23 cellular contexts compared by ENCODE assay signal in genomic region chr5:105639068-105639467, GRCh38.
A peak's percentile ranks its signal among the peaks of the same experiment; 100 is the strongest.
DNase-seq lines count a peak whose midpoint lies in the region; ATAC-seq, FAIRE-seq and TF ChIP-seq lines count a peak whose summit lies in the region.
"Had no signal": no experiment of that assay in that cellular context is flagged by ENCODE, and none has a peak within 500 bp of the region (broad histone marks: within the 10 kb centered on the region; RNA-seq: fewer than 3 reads in every experiment).

No MANE protein-coding gene starts in this region.

- ATAC-seq in foreskin keratinocyte, result no peak
- ATAC-seq: activated CD8-positive, alpha-beta memory T cell treated with anti-CD3 and anti-CD28 coated beads, Interleukin-2, amount 10 ng/mL, durations not matched to agents 7 days and 5 days; activated naive CD4-positive, alpha-beta T cell treated with anti-CD3 and anti-CD28 coated beads, Interleukin-2, amount 50 U/mL, for 72 hours; GM12878; left cardiac atrium; sciatic nerve; stimulated activated naive CD8-positive, alpha-beta T cell treated with anti-CD3 and anti-CD28 coated beads, Interleukin-15, Interleukin-2, amounts not matched to agents 100 U/mL and 50 U/mL, for 24 hours had no signal

- no peak for TF ChIP-seq EP300 in H1 (IDR thresholded peaks at IDR 0.05; ENCODE audit: borderline replicate concordance in 1 of 2, low read depth in 2 of 2, low read length in 2 of 2)

- no peaks in the 10 kb centered on the region for H3K79me2 ChIP-seq in H1 (ENCODE audit: control insufficient read depth in 1 of 2, insufficient read depth in 2 of 2, low read length in 2 of 2)

- H3K4me2 ChIP-seq in H1 (ENCODE audit: insufficient read depth in 1 of 2, low read depth in 2 of 2, low read length in 2 of 2) (no peak overlapping the region), mesenchymal stem cell (ENCODE audit: low read length, poor library complexity, severe bottlenecking) (no peak overlapping the region)

- H2BK12ac ChIP-seq in H1 (ENCODE audit: low read depth, low read length) (no peak overlapping the region), mesenchymal stem cell (ENCODE audit: low read length in 2 of 2) (no peak overlapping the region)

- H4K91ac ChIP-seq in H1 (replicated peaks; ENCODE audit: insufficient read length, low read length) (no peak overlapping the region), mesenchymal stem cell (ENCODE audit: low read length) (no peak overlapping the region)

- H3K4me3 Mint-ChIP-seq in Caco-2 (ENCODE audit: unreplicated experiment), result no peak overlapping the region
- H3K4me3 Mint-ChIP-seq: activated CD4-positive, alpha-beta T cell treated with anti-CD3 and anti-CD28 coated beads, Interleukin-2, amount 10 ng/mL, durations not matched to agents 24 days and 14 days; activated CD8-positive, alpha-beta memory T cell treated with anti-CD3 and anti-CD28 coated beads, Interleukin-2, amount 10 ng/mL, durations not matched to agents 7 days and 5 days; mesothelial cell of epicardium had no signal

- H3K4ac ChIP-seq in H1 (replicated peaks; ENCODE audit: insufficient read length, low read depth, low read length), result no peak overlapping the region
- H3K4ac ChIP-seq in mesenchymal stem cell (ENCODE audit: low read depth in 1 of 2, low read length in 2 of 2), result no peak overlapping the region

- H3K4me1 Mint-ChIP-seq in Caco-2 (ENCODE audit: low read depth, unreplicated experiment), result no peaks in the 10 kb centered on the region
- H3K4me1 Mint-ChIP-seq: activated CD4-positive, alpha-beta T cell treated with anti-CD3 and anti-CD28 coated beads, Interleukin-2, amount 10 ng/mL, durations not matched to agents 24 days and 14 days; activated CD8-positive, alpha-beta memory T cell treated with anti-CD3 and anti-CD28 coated beads, Interleukin-2, amount 10 ng/mL, durations not matched to agents 7 days and 5 days; mesothelial cell of epicardium had no signal

- no peaks in the 10 kb centered on the region for H4K20me1 ChIP-seq in H1 (replicated peaks in 1 of 2; ENCODE audit: control insufficient read depth in 1 of 2, insufficient read depth in 2 of 2, low read length in 2 of 2)

- H3K27ac ChIP-seq in H1 (ENCODE audit: low read depth, low read length), result no peak overlapping the region
- no peak overlapping the region for H3K27ac ChIP-seq in mesenchymal stem cell (ENCODE audit: low read length, poor library complexity, severe bottlenecking)
- no peak overlapping the region for H3K27ac ChIP-seq in foreskin keratinocyte
- H3K27ac ChIP-seq: cardiac muscle cell had no signal

- no peak for TF ChIP-seq POLR2A in H1 (IDR thresholded peaks at IDR 0.05; ENCODE audit: control extremely low read depth in 1 of 2, low read depth in 2 of 2, low read length in 2 of 2)

- no peaks in the 10 kb centered on the region for H3K36me3 Mint-ChIP-seq in Caco-2 (ENCODE audit: insufficient read depth, unreplicated experiment)
- H3K36me3 Mint-ChIP-seq: activated CD8-positive, alpha-beta memory T cell treated with anti-CD3 and anti-CD28 coated beads, Interleukin-2, amount 10 ng/mL, durations not matched to agents 7 days and 5 days; activated naive CD4-positive, alpha-beta T cell treated with anti-CD3 and anti-CD28 coated beads, Interleukin-2, amount 50 U/mL, for 72 hours had no signal

- no peak for TF ChIP-seq CTCF in Caco-2 (IDR thresholded peaks at IDR 0.05; ENCODE audit: insufficient read depth in 1 of 2, low read depth in 1 of 2, low read length in 1 of 2, severe bottlenecking in 1 of 2, unreplicated experiment in 1 of 2)
- no peak for TF ChIP-seq CTCF in H1 (IDR thresholded peaks at IDR 0.05; ENCODE audit: control extremely low read depth in 1 of 3, insufficient read depth in 1 of 3, low read depth in 1 of 3, low read length in 3 of 3)
- TF ChIP-seq CTCF in foreskin keratinocyte (conservative IDR thresholded peaks at IDR 0.05), result no peak

- no peak overlapping the region for H4K5ac ChIP-seq in H1 (ENCODE audit: insufficient read length, low read depth, low read length)

- no peak overlapping the region for H3K14ac ChIP-seq in H1 (ENCODE audit: insufficient read length)
- H3K14ac ChIP-seq in mesenchymal stem cell (ENCODE audit: low read length in 2 of 2), result no peak overlapping the region

- H3K4me3 ChIP-seq in Caco-2 (ENCODE audit: low read depth, low read length) (no peak overlapping the region), H1 (ENCODE audit: extremely low read depth in 1 of 4, insufficient read depth in 2 of 4, low read depth in 3 of 4, low read length in 4 of 4) (no peak overlapping the region), mesenchymal stem cell (ENCODE audit: insufficient read depth in 1 of 2, low read depth in 1 of 2, low read length in 2 of 2) (no peak overlapping the region), MG63 (no peak overlapping the region)
- H3K4me3 ChIP-seq: cardiac muscle cell, GM12878 had no signal

- H2BK120ac ChIP-seq in H1 (replicated peaks; ENCODE audit: low read depth, low read length) (no peak overlapping the region), mesenchymal stem cell (ENCODE audit: low read depth, low read length) (no peak overlapping the region)

- H3K36me3 ChIP-seq in Caco-2 (ENCODE audit: control insufficient read depth, insufficient read depth, low read length) (no peaks in the 10 kb centered on the region), H1 (ENCODE audit: control insufficient read depth in 2 of 4, insufficient read depth in 4 of 4, low read length in 3 of 4) (no peaks in the 10 kb centered on the region), mesenchymal stem cell (ENCODE audit: control insufficient read depth in 1 of 2, insufficient read depth in 2 of 2, low read depth in 1 of 2, low read length in 2 of 2) (no peaks in the 10 kb centered on the region), MG63 (no peaks in the 10 kb centered on the region)
- H3K36me3 ChIP-seq: cardiac muscle cell had no signal

- H2AFZ ChIP-seq in H1 (ENCODE audit: low read length) (no peak overlapping the region), mesenchymal stem cell (ENCODE audit: low read depth, low read length) (peak overlapping the region; percentile 39)

- DNase-seq in Caco-2, result peak; percentile 7 to 47
- peak; percentile 55 to 74 for DNase-seq in NCI-H524 (lab: John Stamatoyannopoulos, UW)
- peak in 1 of 2 experiments; percentile 15 for DNase-seq in H1 (ENCODE audit: low read depth in 1 of 2, low spot score in 2 of 2)
- DNase-seq in mesenchymal stem cell, result no peak
- DNase-seq in MG63, result no peak
- no peak for DNase-seq in COLO829 (ENCODE audit: low spot score)
- DNase-seq in NOMO-1 treated with dmso at 0.1 percent for 144 hours (lab: John Stamatoyannopoulos, UW; ENCODE audit: unreplicated experiment), result no peak
- DNase-seq in foreskin keratinocyte, result no peak
- DNase-seq: activated CD4-positive, alpha-beta T cell treated with anti-CD3 and anti-CD28 coated beads, Interleukin-2, amount 10 ng/mL, durations not matched to agents 24 days and 14 days; activated CD8-positive, alpha-beta memory T cell treated with anti-CD3 and anti-CD28 coated beads, Interleukin-2, amount 10 ng/mL, durations not matched to agents 7 days and 5 days; cortex of kidney; DMS79 treated with DMSO at 0.1 percent for 48 hours; IMR-90; left cardiac atrium; NCI-H1105 treated with DMSO at 0.1 percent for 48 hours; NCI-H2029; NCI-H345; stimulated activated naive CD8-positive, alpha-beta T cell treated with anti-CD3 and anti-CD28 coated beads, Interleukin-15, Interleukin-2, amounts not matched to agents 100 U/mL and 50 U/mL, for 24 hours had no signal

- no peaks in the 10 kb centered on the region for H3K23me2 ChIP-seq in H1 (ENCODE audit: low read depth, low read length)

- no peak overlapping the region for H2BK15ac ChIP-seq in H1 (ENCODE audit: low read length)
- no peak overlapping the region for H2BK15ac ChIP-seq in mesenchymal stem cell (ENCODE audit: low read depth, poor library complexity, severe bottlenecking)

- no peak for TF ChIP-seq RAD21 in H1 (IDR thresholded peaks at IDR 0.05 in 1 of 2, conservative IDR thresholded peaks at IDR 0.05 in 1 of 2; ENCODE audit: low read depth in 2 of 2, low read length in 2 of 2)

- H3K27me3 Mint-ChIP-seq in Caco-2 (ENCODE audit: insufficient read depth, unreplicated experiment), result peaks cover 3% of the 10 kb centered on the region
- H3K27me3 Mint-ChIP-seq: activated CD4-positive, alpha-beta T cell treated with anti-CD3 and anti-CD28 coated beads, Interleukin-2, amount 10 ng/mL, durations not matched to agents 24 days and 14 days; activated CD8-positive, alpha-beta memory T cell treated with anti-CD3 and anti-CD28 coated beads, Interleukin-2, amount 10 ng/mL, durations not matched to agents 7 days and 5 days had no signal

- no peak overlapping the region for H2AK5ac ChIP-seq in H1 (ENCODE audit: low read depth, low read length)
- no peak overlapping the region for H2AK5ac ChIP-seq in mesenchymal stem cell (ENCODE audit: low read length, severe bottlenecking)

- H3K9me3 Mint-ChIP-seq in Caco-2 (ENCODE audit: unreplicated experiment), result no peaks in the 10 kb centered on the region

- H2BK5ac ChIP-seq in H1 (ENCODE audit: low read depth, low read length), result no peak overlapping the region
- H2BK5ac ChIP-seq in mesenchymal stem cell (ENCODE audit: low read depth, low read length, poor library complexity, severe bottlenecking), result no peak overlapping the region

- no peak overlapping the region for H3K56ac ChIP-seq in H1 (replicated peaks; ENCODE audit: insufficient read length, low read depth, low read length)

- no peak overlapping the region for H3K27ac Mint-ChIP-seq in Caco-2 (ENCODE audit: unreplicated experiment)
- H3K27ac Mint-ChIP-seq: activated CD4-positive, alpha-beta T cell treated with anti-CD3 and anti-CD28 coated beads, Interleukin-2, amount 10 ng/mL, durations not matched to agents 24 days and 14 days; activated CD8-positive, alpha-beta memory T cell treated with anti-CD3 and anti-CD28 coated beads, Interleukin-2, amount 10 ng/mL, durations not matched to agents 7 days and 5 days; activated naive CD4-positive, alpha-beta T cell treated with anti-CD3 and anti-CD28 coated beads, Interleukin-2, amount 50 U/mL, for 72 hours; mesothelial cell of epicardium had no signal

- POLR2A ChIA-PET in Caco-2 (lab: Charles Lee), result no interaction called here
- POLR2A ChIA-PET in H1 (lab: Charles Lee; ENCODE audit: partially characterized antibody), result no interaction called here

- H3K9ac ChIP-seq in H1 (replicated peaks in 1 of 4; ENCODE audit: extremely low read depth in 1 of 4, low read depth in 3 of 4, low read length in 3 of 4) (no peak overlapping the region), mesenchymal stem cell (ENCODE audit: low read length) (no peak overlapping the region)

- CTCF ChIA-PET in Caco-2 (lab: Charles Lee), result no interaction called here
- CTCF ChIA-PET in H1 (lab: Charles Lee; ENCODE audit: partially characterized antibody), result interaction anchor here (1.5 kb wide), 1 partner anchor 12 kb away, joined by 3 read pairs; no protein-coding TSS in a partner anchor

- H3K23ac ChIP-seq in H1 (ENCODE audit: insufficient read length), result no peak overlapping the region
- H3K23ac ChIP-seq in mesenchymal stem cell (ENCODE audit: low read length in 2 of 2), result no peak overlapping the region

- H4K8ac ChIP-seq in H1 (ENCODE audit: extremely low read depth, insufficient read depth, low read length) (no peak overlapping the region), mesenchymal stem cell (ENCODE audit: low read length) (no peak overlapping the region)

- FAIRE-seq in H1 (lab: Jason Lieb, UNC), result no peak
- FAIRE-seq: GM12878 had no signal

- WGBS in H1 (ENCODE audit: extremely low coverage in 1 of 2, insufficient coverage in 1 of 2, insufficient read length in 1 of 2, insufficient replicate concordance in 2 of 2, low coverage in 1 of 2, low lambda C conversion rate in 2 of 2, missing lambda C conversion rate in 1 of 2), 2 experiments, result 89% methylated on average over 9 of the region's 9 CpGs; no CpG with 5 or more reads in 1 of the 2 experiments
- WGBS in mesenchymal stem cell, result 68% methylated on average over 9 of the region's 9 CpGs

- no peaks in the 10 kb centered on the region for H3K79me1 ChIP-seq in H1 (ENCODE audit: low read depth, low read length)
- H3K79me1 ChIP-seq in mesenchymal stem cell (replicated peaks; ENCODE audit: low read length, poor library complexity, severe bottlenecking), result no peaks in the 10 kb centered on the region

- intact Hi-C loops in Caco-2 (cut with micrococcal nuclease; ENCODE audit: unreplicated experiment), result no loop called here

- H3K9me3 ChIP-seq in Caco-2 (no peaks in the 10 kb centered on the region), H1 (ENCODE audit: insufficient read depth in 2 of 2, low read depth in 1 of 2, low read length in 1 of 2) (peaks cover 0 to 3% of the 10 kb centered on the region in 2 experiments; a peak in 1 of 4 replicates), mesenchymal stem cell (ENCODE audit: control insufficient read depth, low read length) (peaks cover 14% of the 10 kb centered on the region), MG63 (peaks cover 3% of the 10 kb centered on the region; the same call in 1 of the 2 replicates)

- H3K18ac ChIP-seq in H1 (ENCODE audit: extremely low read depth, low read length), result no peak overlapping the region
- peak overlapping the region in 1 of 2 experiments; percentile 12 for H3K18ac ChIP-seq in mesenchymal stem cell (ENCODE audit: low read depth in 1 of 2, low read length in 2 of 2)

- no peaks in the 10 kb centered on the region for H3K4me1 ChIP-seq in Caco-2
- H3K4me1 ChIP-seq in H1 (replicated peaks in 1 of 4; ENCODE audit: control insufficient read depth in 3 of 4, insufficient read depth in 4 of 4, low read length in 3 of 4), result no peaks in the 10 kb centered on the region
- no peaks in the 10 kb centered on the region for H3K4me1 ChIP-seq in mesenchymal stem cell (ENCODE audit: control insufficient read depth, insufficient read depth, low read depth, low read length)
- no peaks in the 10 kb centered on the region for H3K4me1 ChIP-seq in foreskin keratinocyte

- no peak overlapping the region for H2BK20ac ChIP-seq in H1 (ENCODE audit: low read length)

- no TSS peak for BruUV-seq in Caco-2 (replicated peaks; lab: Mats Ljungman, UMichigan)

- no peaks in the 10 kb centered on the region for H3K27me3 ChIP-seq in Caco-2 (replicated peaks; ENCODE audit: control insufficient read depth, insufficient read depth, low read length)
- H3K27me3 ChIP-seq in H1 (replicated peaks in 1 of 4; ENCODE audit: control insufficient read depth in 3 of 4, extremely low read depth in 1 of 4, insufficient read depth in 3 of 4, low read length in 3 of 4), result no peaks in the 10 kb centered on the region
- no peaks in the 10 kb centered on the region for H3K27me3 ChIP-seq in mesenchymal stem cell (ENCODE audit: control insufficient read depth in 1 of 2, insufficient read depth in 1 of 2, low read length in 2 of 2)
- H3K27me3 ChIP-seq in MG63, result no peaks in the 10 kb centered on the region
- H3K27me3 ChIP-seq in foreskin keratinocyte, result no peaks in the 10 kb centered on the region
- H3K27me3 ChIP-seq: cardiac muscle cell had no signal

Comparison
In these comparisons a context has a peak if more than half of its experiments do, and no peak if none do; other contexts are left out.
1. DNase-seq: peak in Caco-2 (2 of 2) and NCI-H524 (2 of 2); none in mesenchymal stem cell (single experiment), MG63 (single experiment), COLO829 (single experiment), NOMO-1 treated with dmso at 0.1 percent for 144 hours (single experiment) and foreskin keratinocyte (0 of 2).